ENCODE assay signal across 20 cellular contexts in genomic region chr1:29394521-29394921, GRCh38.
"Had no signal": no experiment of that assay in that cellular context is flagged by ENCODE, and none has a peak within 500 bp of the region (broad histone marks: within the 10 kb centered on the region; RNA-seq: fewer than 3 reads in every experiment).

No MANE protein-coding gene starts in this region.

- H3K4me1 Mint-ChIP-seq: activated naive CD8-positive, alpha-beta T cell treated with anti-CD3 and anti-CD28 coated beads, Interleukin-2, amount 10 ng/mL, durations not matched to agents 7 days and 5 days; central memory CD8-positive, alpha-beta T cell; stimulated activated memory B cell treated with anti-CD40 and anti-IgM and Interleukin-4, amounts not matched to agents 10 μg/mL and 1 μg/mL and 100 μg/mL, for 72 hours had no signal

- H3K9me3 Mint-ChIP-seq: activated naive CD8-positive, alpha-beta T cell treated with anti-CD3 and anti-CD28 coated beads, Interleukin-2, amount 10 ng/mL, durations not matched to agents 7 days and 5 days; central memory CD8-positive, alpha-beta T cell; natural killer cell treated with Interleukin-12 subunit alpha and Interleukin-12 subunit beta and Interleukin-15 and Interleukin-18, amount 100 ng/mL, for 72 hours had no signal

- H3K4me3 Mint-ChIP-seq: activated CD8-positive, alpha-beta T cell treated with anti-CD3 and anti-CD28 coated beads for 36 hours; activated naive CD8-positive, alpha-beta T cell treated with anti-CD3 and anti-CD28 coated beads, Interleukin-2, amount 10 ng/mL, durations not matched to agents 7 days and 5 days; central memory CD8-positive, alpha-beta T cell; natural killer cell treated with Interleukin-12 subunit alpha and Interleukin-12 subunit beta and Interleukin-15 and Interleukin-18, amount 100 ng/mL, for 72 hours; stimulated activated memory B cell treated with anti-CD40 and anti-IgM and Interleukin-4, amounts not matched to agents 10 μg/mL and 1 μg/mL and 100 μg/mL, for 72 hours had no signal

- H3K27ac Mint-ChIP-seq: activated CD8-positive, alpha-beta T cell treated with anti-CD3 and anti-CD28 coated beads for 36 hours; activated naive CD8-positive, alpha-beta T cell treated with anti-CD3 and anti-CD28 coated beads, Interleukin-2, amount 10 ng/mL, durations not matched to agents 7 days and 5 days; natural killer cell treated with Interleukin-12 subunit alpha and Interleukin-12 subunit beta and Interleukin-15 and Interleukin-18, amount 100 ng/mL, for 72 hours; stimulated activated memory B cell treated with anti-CD40 and anti-IgM and Interleukin-4, amounts not matched to agents 10 μg/mL and 1 μg/mL and 100 μg/mL, for 72 hours had no signal

- H3K9me3 ChIP-seq: gastrocnemius medialis, suprapubic skin, transverse colon had no signal

- H3K36me3 Mint-ChIP-seq: activated naive CD8-positive, alpha-beta T cell treated with anti-CD3 and anti-CD28 coated beads, Interleukin-2, amount 10 ng/mL, durations not matched to agents 7 days and 5 days; natural killer cell treated with Interleukin-12 subunit alpha and Interleukin-12 subunit beta and Interleukin-15 and Interleukin-18, amount 100 ng/mL, for 72 hours; stimulated activated memory B cell treated with anti-CD40 and anti-IgM and Interleukin-4, amounts not matched to agents 10 μg/mL and 1 μg/mL and 100 μg/mL, for 72 hours had no signal

- H3K27ac ChIP-seq: breast epithelium, dorsolateral prefrontal cortex, esophagus squamous epithelium, gastrocnemius medialis, sigmoid colon, stomach, suprapubic skin, transverse colon had no signal

- H3K4me1 ChIP-seq: breast epithelium, gastrocnemius medialis, sigmoid colon, stomach, suprapubic skin, transverse colon had no signal

- H3K4me3 ChIP-seq: breast epithelium, dorsolateral prefrontal cortex, esophagus squamous epithelium, gastrocnemius medialis, sigmoid colon, smooth muscle cell, stomach, suprapubic skin, transverse colon had no signal

- H3K36me3 ChIP-seq: breast epithelium, esophagus squamous epithelium, gastrocnemius medialis, sigmoid colon, stomach, suprapubic skin, transverse colon had no signal

- DNase-seq: activated CD4-positive, alpha-beta T cell treated with anti-CD3 and anti-CD28 coated beads for 48 hours; activated CD8-positive, alpha-beta T cell treated with anti-CD3 and anti-CD28 coated beads for 36 hours; activated naive CD4-positive, alpha-beta T cell treated with Interleukin-2 at 50 U/mL for 16 hours; activated naive CD8-positive, alpha-beta T cell treated with anti-CD3 and anti-CD28 coated beads, Interleukin-2, amount 10 ng/mL, durations not matched to agents 7 days and 5 days; activated T-cell treated with anti-CD3 and anti-CD28 coated beads, Interleukin-2, amount 50 U/mL, for 48 hours; amniotic stem cell; esophagus squamous epithelium; gastrocnemius medialis; hippocampal formation; sigmoid colon; stimulated activated CD4-positive, alpha-beta T cell treated with anti-CD3 and anti-CD28 coated beads, Interleukin-15, amount 100 ng/mL, for 24 hours; stomach; transverse colon had no signal

- ATAC-seq: activated CD8-positive, alpha-beta T cell treated with anti-CD3 and anti-CD28 coated beads for 36 hours; gastrocnemius medialis; stimulated activated memory B cell treated with anti-CD40 and anti-IgM and Interleukin-4, amounts not matched to agents 10 μg/mL and 1 μg/mL and 100 μg/mL, for 72 hours had no signal
